ENCODE assay signal across 9 cellular contexts in the genomic region with DNA sequence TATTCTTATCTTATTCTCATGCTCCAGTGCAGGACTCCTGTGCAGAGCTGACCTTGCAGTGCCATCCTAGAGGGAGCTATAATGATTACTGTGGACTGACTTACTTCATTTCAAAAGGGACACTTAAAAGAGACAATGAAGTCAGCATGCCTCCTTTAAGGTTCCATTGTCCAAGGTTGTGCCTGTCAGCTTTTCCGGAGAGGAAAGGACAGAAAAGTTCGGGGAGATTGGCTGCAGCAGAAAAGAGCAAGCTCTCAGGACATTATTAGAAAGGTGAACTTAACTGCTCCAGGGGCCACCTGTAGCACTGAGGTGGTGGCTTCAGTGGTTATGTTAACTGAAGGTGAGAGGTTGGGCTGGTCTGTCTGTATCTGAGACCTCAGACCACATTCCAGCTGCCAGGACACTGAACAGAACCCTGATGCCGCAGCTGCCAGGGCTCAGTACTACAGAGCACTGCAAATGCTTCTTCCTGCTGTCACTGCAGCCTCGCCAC.
DNase-seq lines count a peak whose midpoint lies in the region; ATAC-seq, FAIRE-seq and TF ChIP-seq lines count a peak whose summit lies in the region.
"Had no signal": no experiment of that assay in that cellular context is flagged by ENCODE, and none has a peak within 500 bp of the region (broad histone marks: within the 10 kb centered on the region; RNA-seq: fewer than 3 reads in every experiment).

No MANE protein-coding gene starts in this region.

- no peaks in the 10 kb centered on the region for H3K79me2 ChIP-seq in H1 (ENCODE audit: control insufficient read depth in 1 of 2, insufficient read depth in 2 of 2, low read length in 2 of 2)

- no peaks in the 10 kb centered on the region for H3K23me2 ChIP-seq in H1 (ENCODE audit: low read depth, low read length)

- no peak overlapping the region for H4K5ac ChIP-seq in H1 (ENCODE audit: insufficient read length, low read depth, low read length)

- no peak overlapping the region; a peak in 1 of 7 replicates for H3K9ac ChIP-seq in H1 (replicated peaks in 1 of 4; ENCODE audit: extremely low read depth in 1 of 4, low read depth in 3 of 4, low read length in 3 of 4)

- no peak overlapping the region for H2BK15ac ChIP-seq in H1 (ENCODE audit: low read length)

- H2BK5ac ChIP-seq in H1 (ENCODE audit: low read depth, low read length) = no peak overlapping the region

- no peak overlapping the region; the same call in 1 of the 2 replicates for H2BK20ac ChIP-seq in H1 (ENCODE audit: low read length)

- TF ChIP-seq EP300 in H1 (IDR thresholded peaks at IDR 0.05; ENCODE audit: borderline replicate concordance in 1 of 2, low read depth in 2 of 2, low read length in 2 of 2) = no peak

- peaks cover 0 to 8% (median 3%) of the 10 kb centered on the region in 4 experiments; a peak in 4 of 7 replicates for H3K4me1 ChIP-seq in H1 (replicated peaks in 1 of 4; ENCODE audit: control insufficient read depth in 3 of 4, insufficient read depth in 4 of 4, low read length in 3 of 4)
- no peaks in the 10 kb centered on the region for H3K4me1 ChIP-seq in esophagus squamous epithelium

- no peak overlapping the region for H3K23ac ChIP-seq in H1 (ENCODE audit: insufficient read length)

- H3K9me3 ChIP-seq in H1 (ENCODE audit: insufficient read depth in 2 of 2, low read depth in 1 of 2, low read length in 1 of 2) = peaks cover 0 to 5% of the 10 kb centered on the region in 2 experiments; a peak in 1 of 4 replicates
- no peaks in the 10 kb centered on the region for H3K9me3 ChIP-seq in T-helper 17 cell (ENCODE audit: control insufficient read depth, low read length, poor library complexity, severe bottlenecking)
- H3K9me3 ChIP-seq in esophagus squamous epithelium = peaks cover 0 to 6% (median 0%) of the 10 kb centered on the region in 3 donors

- peaks cover 18% of the 10 kb centered on the region for H3K27me3 Mint-ChIP-seq in T-helper 17 cell
- H3K27me3 Mint-ChIP-seq in nephron progenitor cell (ENCODE audit: low read depth, poor library complexity) = no peaks in the 10 kb centered on the region

- DNase-seq in H1 (ENCODE audit: low read depth in 1 of 2, low spot score in 2 of 2) (peak; percentile 29 to 55), SHP77 (lab: John Stamatoyannopoulos, UW) (no peak), T-helper 17 cell (no peak), esophagus squamous epithelium (lab: John Stamatoyannopoulos, UW) (no peak), nephron progenitor cell (no peak)
- DNase-seq: CD4-positive, CD25-positive, alpha-beta regulatory T cell had no signal

- no peak overlapping the region for H3K56ac ChIP-seq in H1 (replicated peaks; ENCODE audit: insufficient read length, low read depth, low read length)

- H2BK120ac ChIP-seq in H1 (replicated peaks; ENCODE audit: low read depth, low read length) = no peak overlapping the region

- WGBS in H1 (ENCODE audit: extremely low coverage in 1 of 2, insufficient coverage in 1 of 2, insufficient read length in 1 of 2, insufficient replicate concordance in 2 of 2, low coverage in 1 of 2, low lambda C conversion rate in 2 of 2, missing lambda C conversion rate in 1 of 2), 2 experiments = 54% methylated on average over 4 of the region's 4 CpGs; no CpG with 5 or more reads in 1 of the 2 experiments
- WGBS in esophagus squamous epithelium, 2 donors = 54 to 66% methylated on average over 4 of the region's 4 CpGs

- H3K79me1 ChIP-seq in H1 (ENCODE audit: low read depth, low read length) = no peaks in the 10 kb centered on the region

- peak in 1 of 2 experiments; percentile 1; a peak in 1 of 4 replicates for TF ChIP-seq RAD21 in H1 (IDR thresholded peaks at IDR 0.05 in 1 of 2, conservative IDR thresholded peaks at IDR 0.05 in 1 of 2; ENCODE audit: low read depth in 2 of 2, low read length in 2 of 2)

- TF ChIP-seq CTCF in 22Rv1 (IDR thresholded peaks at IDR 0.05) = peak; percentile 25; the same call in 1 of the 2 replicates
- peak in 1 of 3 experiments; percentile 29; a peak in 1 of 4 replicates for TF ChIP-seq CTCF in H1 (IDR thresholded peaks at IDR 0.05; ENCODE audit: control extremely low read depth in 1 of 3, insufficient read depth in 1 of 3, low read depth in 1 of 3, low read length in 3 of 3)
- no peak for TF ChIP-seq CTCF in esophagus squamous epithelium (IDR thresholded peaks at IDR 0.05)
- TF ChIP-seq CTCF in nephron progenitor cell (IDR thresholded peaks at IDR 0.05) = no peak

- H3K14ac ChIP-seq in H1 (ENCODE audit: insufficient read length) = no peak overlapping the region

- H2BK12ac ChIP-seq in H1 (ENCODE audit: low read depth, low read length) = 0 out of 2 replicates have a peak overlapping the region, but pooled peaks have one; percentile 23

- POLR2A ChIA-PET in H1 (lab: Charles Lee; ENCODE audit: partially characterized antibody) = interaction anchor here (0.6 kb wide), 1 partner anchor 263 kb away, joined by 3 read pairs; no protein-coding TSS in a partner anchor

- no peak overlapping the region for H4K8ac ChIP-seq in H1 (ENCODE audit: extremely low read depth, insufficient read depth, low read length)

- H3K27ac ChIP-seq in 22Rv1 (no peak overlapping the region), H1 (ENCODE audit: low read depth, low read length) (no peak overlapping the region), esophagus squamous epithelium (no peak overlapping the region)

- TF ChIP-seq POLR2A in H1 (IDR thresholded peaks at IDR 0.05; ENCODE audit: control extremely low read depth in 1 of 2, low read depth in 2 of 2, low read length in 2 of 2) (no peak), esophagus squamous epithelium (IDR thresholded peaks at IDR 0.05) (no peak)

- H2AK5ac ChIP-seq in H1 (ENCODE audit: low read depth, low read length) = no peak overlapping the region

- H3K4me1 Mint-ChIP-seq in T-helper 17 cell = no peaks in the 10 kb centered on the region
- peaks cover 14% of the 10 kb centered on the region for H3K4me1 Mint-ChIP-seq in nephron progenitor cell

- intact Hi-C loops in esophagus squamous epithelium (cut with DNase I) = no loop called here

- H3K4me3 Mint-ChIP-seq in T-helper 17 cell = no peak overlapping the region
- H3K4me3 Mint-ChIP-seq in nephron progenitor cell = no peak overlapping the region
- H3K4me3 Mint-ChIP-seq: CD4-positive, CD25-positive, alpha-beta regulatory T cell had no signal

- H4K20me1 ChIP-seq in H1 (replicated peaks in 1 of 2; ENCODE audit: control insufficient read depth in 1 of 2, insufficient read depth in 2 of 2, low read length in 2 of 2) = no peaks in the 10 kb centered on the region

- H4K91ac ChIP-seq in H1 (replicated peaks; ENCODE audit: insufficient read length, low read length) = no peak overlapping the region

- ATAC-seq in GM19468 (IDR thresholded peaks at IDR 0.05; ENCODE audit: extremely low read depth, unreplicated experiment) = peak; percentile 77
- peak; percentile 60 for ATAC-seq in HG03565 (IDR thresholded peaks at IDR 0.05; ENCODE audit: unreplicated experiment)
- ATAC-seq in T-helper 17 cell = no peak

- peak overlapping the region; percentile 12; the same call in 1 of the 2 replicates for H2AFZ ChIP-seq in H1 (ENCODE audit: low read length)

- no peak overlapping the region for H3K27ac Mint-ChIP-seq in T-helper 17 cell
- H3K27ac Mint-ChIP-seq in nephron progenitor cell = no peak overlapping the region

- CTCF ChIA-PET in H1 (lab: Charles Lee; ENCODE audit: partially characterized antibody) = interaction anchor here (1.5 to 2.0 kb wide), 2 partner anchors 15 to 110 kb away, joined by 8 to 11 read pairs; no protein-coding TSS in a partner anchor

- FAIRE-seq in H1 (lab: Jason Lieb, UNC) = peak; percentile 77

- H3K36me3 Mint-ChIP-seq in T-helper 17 cell (ENCODE audit: low read depth) (peaks cover 2% of the 10 kb centered on the region), nephron progenitor cell (ENCODE audit: low read depth) (no peaks in the 10 kb centered on the region)

- H3K18ac ChIP-seq in H1 (ENCODE audit: extremely low read depth, low read length) = no peak overlapping the region

- no peak overlapping the region for H3K4ac ChIP-seq in H1 (replicated peaks; ENCODE audit: insufficient read length, low read depth, low read length)

- peak overlapping the region; percentile 46 to 63 for H3K4me2 ChIP-seq in H1 (ENCODE audit: insufficient read depth in 1 of 2, low read depth in 2 of 2, low read length in 2 of 2)

- H3K9me3 Mint-ChIP-seq in nephron progenitor cell = peaks cover 7% of the 10 kb centered on the region

- H3K4me3 ChIP-seq in H1 (ENCODE audit: extremely low read depth in 1 of 4, insufficient read depth in 2 of 4, low read depth in 3 of 4, low read length in 4 of 4) = no peak overlapping the region
- no peak overlapping the region for H3K4me3 ChIP-seq in esophagus squamous epithelium

- no peaks in the 10 kb centered on the region for H3K36me3 ChIP-seq in H1 (ENCODE audit: control insufficient read depth in 2 of 4, insufficient read depth in 4 of 4, low read length in 3 of 4)
- H3K36me3 ChIP-seq in esophagus squamous epithelium = no peaks in the 10 kb centered on the region

- H3K27me3 ChIP-seq in H1 (replicated peaks in 1 of 4; ENCODE audit: control insufficient read depth in 3 of 4, extremely low read depth in 1 of 4, insufficient read depth in 3 of 4, low read length in 3 of 4) (no peaks in the 10 kb centered on the region), esophagus squamous epithelium (no peaks in the 10 kb centered on the region)

TF ChIP-seq in H1, 55 proteins besides CTCF, POLR2A, EP300 and RAD21:
- 0 out of 2 replicates have a peak, but pooled peaks have one; percentile 14 for TF ChIP-seq SP1 (IDR thresholded peaks at IDR 0.05; ENCODE audit: low read depth, low read length)
- TF ChIP-seq JUND (IDR thresholded peaks at IDR 0.05; ENCODE audit: low read length) = no peak
- peak; percentile 70 for TF ChIP-seq TEAD4 (IDR thresholded peaks at IDR 0.05; ENCODE audit: low read depth, low read length)
- peak; percentile 84 for TF ChIP-seq NANOG (IDR thresholded peaks at IDR 0.05; ENCODE audit: insufficient read depth, low read depth, low read length, poor library complexity, severe bottlenecking)

Comparison
In these comparisons a context has a peak if more than half of its experiments do, and no peak if none do; other contexts are left out.
1. DNase-seq: peak in H1 (2 of 2); none in SHP77 (0 of 2), T-helper 17 cell (0 of 3), esophagus squamous epithelium (single experiment) and nephron progenitor cell (single experiment).